1 cellular context compared by ENCODE assay signal in genomic region chr11:12110201-12110713, GRCh38.
TF ChIP-seq lines count a peak whose summit lies in the region.

MICAL2 (plus strand) TSS chr11:12110590; CDS start chr11:12162156, 51,566 bp downstream.

TF ChIP-seq in HCT116, 20 proteins besides CTCF, POLR2A, EP300 and RAD21 (continued from another document):
- peak; percentile 71 for TF ChIP-seq POLR2AphosphoS5 (IDR thresholded peaks at IDR 0.05; ENCODE audit: low read depth, low read length)
